In genomic region chr5:56064984-56065383, GRCh38 we compare ENCODE assay signal across 1 cellular context.
TF ChIP-seq lines count a peak whose summit lies in the region.

No MANE protein-coding gene starts in this region.

TF ChIP-seq in GM12878, 131 proteins besides CTCF, POLR2A, EP300 and RAD21 (continued from another document and continues in another):
- TF ChIP-seq, protein P1, sequence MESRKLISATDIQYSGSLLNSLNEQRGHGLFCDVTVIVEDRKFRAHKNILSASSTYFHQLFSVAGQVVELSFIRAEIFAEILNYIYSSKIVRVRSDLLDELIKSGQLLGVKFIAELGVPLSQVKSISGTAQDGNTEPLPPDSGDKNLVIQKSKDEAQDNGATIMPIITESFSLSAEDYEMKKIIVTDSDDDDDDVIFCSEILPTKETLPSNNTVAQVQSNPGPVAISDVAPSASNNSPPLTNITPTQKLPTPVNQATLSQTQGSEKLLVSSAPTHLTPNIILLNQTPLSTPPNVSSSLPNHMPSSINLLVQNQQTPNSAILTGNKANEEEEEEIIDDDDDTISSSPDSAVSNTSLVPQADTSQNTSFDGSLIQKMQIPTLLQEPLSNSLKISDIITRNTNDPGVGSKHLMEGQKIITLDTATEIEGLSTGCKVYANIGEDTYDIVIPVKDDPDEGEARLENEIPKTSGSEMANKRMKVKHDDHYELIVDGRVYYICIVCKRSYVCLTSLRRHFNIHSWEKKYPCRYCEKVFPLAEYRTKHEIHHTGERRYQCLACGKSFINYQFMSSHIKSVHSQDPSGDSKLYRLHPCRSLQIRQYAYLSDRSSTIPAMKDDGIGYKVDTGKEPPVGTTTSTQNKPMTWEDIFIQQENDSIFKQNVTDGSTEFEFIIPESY (IDR thresholded peaks at IDR 0.05): no peak
- TF ChIP-seq ESRRA (IDR thresholded peaks at IDR 0.05; ENCODE audit: low read length): no peak
- TF ChIP-seq SMC3 (IDR thresholded peaks at IDR 0.05; ENCODE audit: borderline replicate concordance, low read length): peak; percentile 11; the same call in 1 of the 2 replicates
- peak; percentile 53; the same call in 1 of the 2 replicates for TF ChIP-seq DPF2 (IDR thresholded peaks at IDR 0.05)
- TF ChIP-seq ASH2L (IDR thresholded peaks at IDR 0.05; ENCODE audit: borderline replicate concordance, low read depth): no peak
- no peak for TF ChIP-seq SIN3A (IDR thresholded peaks at IDR 0.05; ENCODE audit: low read depth, low read length)
- TF ChIP-seq RAD51 (IDR thresholded peaks at IDR 0.05): no peak
- peak; percentile 75 for TF ChIP-seq NR2F1 (conservative IDR thresholded peaks at IDR 0.05)
- TF ChIP-seq ZBED1 (IDR thresholded peaks at IDR 0.05; ENCODE audit: borderline replicate concordance): no peak
- no peak for TF ChIP-seq SMARCA5 (IDR thresholded peaks at IDR 0.05)
- no peak for TF ChIP-seq SIX5 (IDR thresholded peaks at IDR 0.05; ENCODE audit: low read depth, low read length, severe bottlenecking)
- TF ChIP-seq SUPT20H (IDR thresholded peaks at IDR 0.05; ENCODE audit: borderline replicate concordance, control insufficient read depth, low read depth, low read length): no peak
- TF ChIP-seq BMI1 (IDR thresholded peaks at IDR 0.05; ENCODE audit: borderline replicate concordance): no peak
- TF ChIP-seq, protein P2, sequence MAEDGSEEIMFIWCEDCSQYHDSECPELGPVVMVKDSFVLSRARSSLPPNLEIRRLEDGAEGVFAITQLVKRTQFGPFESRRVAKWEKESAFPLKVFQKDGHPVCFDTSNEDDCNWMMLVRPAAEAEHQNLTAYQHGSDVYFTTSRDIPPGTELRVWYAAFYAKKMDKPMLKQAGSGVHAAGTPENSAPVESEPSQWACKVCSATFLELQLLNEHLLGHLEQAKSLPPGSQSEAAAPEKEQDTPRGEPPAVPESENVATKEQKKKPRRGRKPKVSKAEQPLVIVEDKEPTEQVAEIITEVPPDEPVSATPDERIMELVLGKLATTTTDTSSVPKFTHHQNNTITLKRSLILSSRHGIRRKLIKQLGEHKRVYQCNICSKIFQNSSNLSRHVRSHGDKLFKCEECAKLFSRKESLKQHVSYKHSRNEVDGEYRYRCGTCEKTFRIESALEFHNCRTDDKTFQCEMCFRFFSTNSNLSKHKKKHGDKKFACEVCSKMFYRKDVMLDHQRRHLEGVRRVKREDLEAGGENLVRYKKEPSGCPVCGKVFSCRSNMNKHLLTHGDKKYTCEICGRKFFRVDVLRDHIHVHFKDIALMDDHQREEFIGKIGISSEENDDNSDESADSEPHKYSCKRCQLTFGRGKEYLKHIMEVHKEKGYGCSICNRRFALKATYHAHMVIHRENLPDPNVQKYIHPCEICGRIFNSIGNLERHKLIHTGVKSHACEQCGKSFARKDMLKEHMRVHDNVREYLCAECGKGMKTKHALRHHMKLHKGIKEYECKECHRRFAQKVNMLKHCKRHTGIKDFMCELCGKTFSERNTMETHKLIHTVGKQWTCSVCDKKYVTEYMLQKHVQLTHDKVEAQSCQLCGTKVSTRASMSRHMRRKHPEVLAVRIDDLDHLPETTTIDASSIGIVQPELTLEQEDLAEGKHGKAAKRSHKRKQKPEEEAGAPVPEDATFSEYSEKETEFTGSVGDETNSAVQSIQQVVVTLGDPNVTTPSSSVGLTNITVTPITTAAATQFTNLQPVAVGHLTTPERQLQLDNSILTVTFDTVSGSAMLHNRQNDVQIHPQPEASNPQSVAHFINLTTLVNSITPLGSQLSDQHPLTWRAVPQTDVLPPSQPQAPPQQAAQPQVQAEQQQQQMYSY (CRISPR knock-in tag; IDR thresholded peaks at IDR 0.05): no peak
- no peak for TF ChIP-seq ZNF687 (IDR thresholded peaks at IDR 0.05)
- no peak for TF ChIP-seq NR2C1 (IDR thresholded peaks at IDR 0.05)
- TF ChIP-seq CREB1 (IDR thresholded peaks at IDR 0.05; ENCODE audit: low read depth): no peak
- no peak for TF ChIP-seq PBX3 (IDR thresholded peaks at IDR 0.05; ENCODE audit: insufficient replicate concordance, low read depth, low read length)
- no peak for TF ChIP-seq YBX1 (IDR thresholded peaks at IDR 0.05)
- TF ChIP-seq TCF7 (IDR thresholded peaks at IDR 0.05; ENCODE audit: borderline replicate concordance): no peak
- TF ChIP-seq PAX8 (IDR thresholded peaks at IDR 0.05): no peak
- no peak for TF ChIP-seq MAX (IDR thresholded peaks at IDR 0.05; ENCODE audit: low read depth, low read length)
- no peak for TF ChIP-seq MYB (IDR thresholded peaks at IDR 0.05; ENCODE audit: borderline replicate concordance, low read depth, low read length)
- TF ChIP-seq FOXM1 (IDR thresholded peaks at IDR 0.05; ENCODE audit: low read depth, low read length): peak; percentile 64; the same call in 1 of the 2 replicates
- TF ChIP-seq CBX5 (IDR thresholded peaks at IDR 0.05; ENCODE audit: low read depth): no peak
- no peak for TF ChIP-seq ZBTB4 (CRISPR knock-in tag; IDR thresholded peaks at IDR 0.05)
- no peak for TF ChIP-seq KLF5 (IDR thresholded peaks at IDR 0.05; ENCODE audit: partially characterized antibody)
- no peak for TF ChIP-seq BCLAF1 (IDR thresholded peaks at IDR 0.05)
- no peak for TF ChIP-seq EED (IDR thresholded peaks at IDR 0.05; ENCODE audit: low read depth)
- TF ChIP-seq IKZF1 (conservative IDR thresholded peaks at IDR 0.05): peak; percentile 60; the same call in 1 of the 2 replicates
- peak; percentile 72; the same call in 1 of the 2 replicates for TF ChIP-seq GATAD2B (conservative IDR thresholded peaks at IDR 0.05; ENCODE audit: low read depth)
- no peak for TF ChIP-seq FOXK2 (IDR thresholded peaks at IDR 0.05)
- TF ChIP-seq TBL1XR1 (IDR thresholded peaks at IDR 0.05; ENCODE audit: low read depth, low read length): 0 out of 2 replicates have a peak, but pooled peaks have one; percentile 41
- no peak for TF ChIP-seq CBFB (IDR thresholded peaks at IDR 0.05; ENCODE audit: low read depth)
- 0 out of 2 replicates have a peak, but pooled peaks have one; percentile 17 for TF ChIP-seq PAX5 (IDR thresholded peaks at IDR 0.05; ENCODE audit: borderline replicate concordance, low read depth, low read length)
- no peak for TF ChIP-seq GABPA (IDR thresholded peaks at IDR 0.05; ENCODE audit: low read depth)
- no peak for TF ChIP-seq EZH2 (IDR thresholded peaks at IDR 0.05; ENCODE audit: borderline replicate concordance, control insufficient read depth, low read depth, low read length)
- TF ChIP-seq CHD4 (IDR thresholded peaks at IDR 0.05): no peak
- TF ChIP-seq NKRF (conservative IDR thresholded peaks at IDR 0.05): no peak
- TF ChIP-seq BCL3 (IDR thresholded peaks at IDR 0.05; ENCODE audit: borderline replicate concordance, insufficient read depth, low read depth, low read length, poor library complexity, severe bottlenecking): peak; percentile 85
- peak; percentile 69 to 82 for TF ChIP-seq IKZF2 (IDR thresholded peaks at IDR 0.05)
- no peak for TF ChIP-seq SREBF2 (IDR thresholded peaks at IDR 0.05; ENCODE audit: low read length)
